Comparison of ENCODE assay signal across 8 cellular contexts in genomic region chr12:122501489-122501989, GRCh38. TPM values are rescaled to one million over a fixed set of nuclear protein-coding genes. Genes with fewer than 3 reads are reported as not detected.
DNase-seq lines count a peak whose midpoint lies in the region; ATAC-seq and TF ChIP-seq lines count a peak whose summit lies in the region.

No MANE protein-coding gene starts in this region.

- H3K4me3 ChIP-seq in left ventricle myocardium inferior, result peak overlapping the region; percentile 93
- no peak overlapping the region for H3K4me3 ChIP-seq in lung
- H3K4me3 ChIP-seq in vagina, result peak overlapping the region in 1 of 2 donors; percentile 69

- H3K9me3 ChIP-seq in left ventricle myocardium inferior (replicated peaks) (no peaks in the 10 kb centered on the region), lung (ENCODE audit: control insufficient read depth in 2 of 2, insufficient read depth in 1 of 2, low read length in 1 of 2) (no peaks in the 10 kb centered on the region), vagina (no peaks in the 10 kb centered on the region)

- ATAC-seq in left cardiac atrium (no peak), lung (ENCODE audit: insufficient read depth, low FRiP score) (no peak), GM19035 (IDR thresholded peaks at IDR 0.05; ENCODE audit: unreplicated experiment) (no peak)

- WGBS in lung, 2 donors, result 53 to 72% methylated on average over 9 of the region's 9 CpGs

- peak overlapping the region; percentile 96 for H3K27ac Mint-ChIP-seq in activated naive CD8-positive, alpha-beta T cell

- H3K27ac ChIP-seq in left ventricle myocardium inferior (replicated peaks), result peak overlapping the region; percentile 99
- peak overlapping the region; percentile 54 to 62 for H3K27ac ChIP-seq in lung (ENCODE audit: low read depth in 1 of 2, low read length in 1 of 2)
- H3K27ac ChIP-seq in vagina, result peak overlapping the region; percentile 98

- H3K9me3 Mint-ChIP-seq in activated naive CD8-positive, alpha-beta T cell (ENCODE audit: low read depth), result no peaks in the 10 kb centered on the region

- no peak for TF ChIP-seq CTCF in left ventricle myocardium inferior (IDR thresholded peaks at IDR 0.05; ENCODE audit: borderline replicate concordance)
- no peak for TF ChIP-seq CTCF in lung (IDR thresholded peaks at IDR 0.05; ENCODE audit: control extremely low read depth, extremely low read depth)
- TF ChIP-seq CTCF in vagina (IDR thresholded peaks at IDR 0.05), result no peak

- peaks cover 48% of the 10 kb centered on the region for H3K4me1 ChIP-seq in left ventricle myocardium inferior
- peaks cover 0 to 1% of the 10 kb centered on the region in 2 donors for H3K4me1 ChIP-seq in lung (ENCODE audit: control insufficient read depth in 2 of 2, insufficient read depth in 2 of 2, low read length in 2 of 2)
- H3K4me1 ChIP-seq in vagina, result peaks cover 36% of the 10 kb centered on the region

- no peaks in the 10 kb centered on the region for H3K27me3 Mint-ChIP-seq in activated naive CD8-positive, alpha-beta T cell

- H3K4me3 Mint-ChIP-seq in activated naive CD8-positive, alpha-beta T cell, result peak overlapping the region; percentile 94

- peaks cover 8% of the 10 kb centered on the region for H3K36me3 Mint-ChIP-seq in activated naive CD8-positive, alpha-beta T cell

- H3K27me3 ChIP-seq in left ventricle myocardium inferior (ENCODE audit: low read depth) (no peaks in the 10 kb centered on the region), lung (ENCODE audit: control insufficient read depth, insufficient read depth) (no peaks in the 10 kb centered on the region), vagina (no peaks in the 10 kb centered on the region)

- no peak for TF ChIP-seq POLR2A in vagina (IDR thresholded peaks at IDR 0.05)

- peaks cover 36% of the 10 kb centered on the region for H3K4me1 Mint-ChIP-seq in activated naive CD8-positive, alpha-beta T cell (ENCODE audit: low read depth)

- intact Hi-C loops in left ventricle myocardium inferior (cut with micrococcal nuclease) (no loop called here), left cardiac atrium (cut with DNase I) (no loop called here), vagina (cut with DNase I) (no loop called here)

- DNase-seq in left ventricle myocardium inferior, result no peak
- no peak for DNase-seq in left cardiac atrium
- no peak for DNase-seq in lung (ENCODE audit: low spot score)
- DNase-seq in vagina (ENCODE audit: extremely low spot score in 2 of 2), result no peak
- DNase-seq in pons (ENCODE audit: low spot score), result no peak
- no peak for DNase-seq in middle frontal gyrus (ENCODE audit: extremely low spot score, low spot score)

- H3K36me3 ChIP-seq in left ventricle myocardium inferior, result peaks cover 48% of the 10 kb centered on the region
- H3K36me3 ChIP-seq in lung (ENCODE audit: control insufficient read depth in 2 of 2, insufficient read depth in 2 of 2, low read length in 2 of 2), result peaks cover 16 to 19% of the 10 kb centered on the region in 2 donors
- H3K36me3 ChIP-seq in vagina, result peaks cover 6 to 45% of the 10 kb centered on the region in 2 donors

RNA-seq across cellular contexts. Expression of gene ZCCHC8, which starts 0.8 kb away (rescaled TPM):
- total RNA-seq in left ventricle myocardium inferior, result 8.4 TPM
- 10 to 100 TPM; 10.9 to 11.5 TPM for total RNA-seq in left cardiac atrium
- 10 to 100 TPM; 16.7 to 48.1 TPM for total RNA-seq in lung
- polyA plus RNA-seq in lung, result 10 to 100 TPM; 12.8 to 26.9 TPM
- 28.2 TPM for total RNA-seq in vagina

RNA-seq across cellular contexts. Expression of gene RSRC2, which starts 25.2 kb away (rescaled TPM):
- 35.8 TPM for total RNA-seq in left ventricle myocardium inferior
- 10 to 100 TPM; 35.8 to 43.8 TPM for total RNA-seq in left cardiac atrium
- 100 to 1,000 TPM in 1 of 2 donors, 10 to 100 TPM in 1; 50.2 to 115 TPM for total RNA-seq in lung
- 10 to 100 TPM; 43.3 to 45.7 TPM for polyA plus RNA-seq in lung
- 93.3 TPM for total RNA-seq in vagina

RNA-seq across cellular contexts. Expression of gene KNTC1, which starts 25.5 kb away (rescaled TPM):
- 1.4 TPM for total RNA-seq in left ventricle myocardium inferior
- total RNA-seq in left cardiac atrium, result 1 to 10 TPM; 4.1 to 5.7 TPM
- 10 to 100 TPM; 11.4 to 34.0 TPM for total RNA-seq in lung
- polyA plus RNA-seq in lung, result 10 to 100 TPM in 1 of 2 donors, 1 to 10 TPM in 1; 4.0 to 10.4 TPM
- 18.7 TPM for total RNA-seq in vagina
